In the genomic region with DNA sequence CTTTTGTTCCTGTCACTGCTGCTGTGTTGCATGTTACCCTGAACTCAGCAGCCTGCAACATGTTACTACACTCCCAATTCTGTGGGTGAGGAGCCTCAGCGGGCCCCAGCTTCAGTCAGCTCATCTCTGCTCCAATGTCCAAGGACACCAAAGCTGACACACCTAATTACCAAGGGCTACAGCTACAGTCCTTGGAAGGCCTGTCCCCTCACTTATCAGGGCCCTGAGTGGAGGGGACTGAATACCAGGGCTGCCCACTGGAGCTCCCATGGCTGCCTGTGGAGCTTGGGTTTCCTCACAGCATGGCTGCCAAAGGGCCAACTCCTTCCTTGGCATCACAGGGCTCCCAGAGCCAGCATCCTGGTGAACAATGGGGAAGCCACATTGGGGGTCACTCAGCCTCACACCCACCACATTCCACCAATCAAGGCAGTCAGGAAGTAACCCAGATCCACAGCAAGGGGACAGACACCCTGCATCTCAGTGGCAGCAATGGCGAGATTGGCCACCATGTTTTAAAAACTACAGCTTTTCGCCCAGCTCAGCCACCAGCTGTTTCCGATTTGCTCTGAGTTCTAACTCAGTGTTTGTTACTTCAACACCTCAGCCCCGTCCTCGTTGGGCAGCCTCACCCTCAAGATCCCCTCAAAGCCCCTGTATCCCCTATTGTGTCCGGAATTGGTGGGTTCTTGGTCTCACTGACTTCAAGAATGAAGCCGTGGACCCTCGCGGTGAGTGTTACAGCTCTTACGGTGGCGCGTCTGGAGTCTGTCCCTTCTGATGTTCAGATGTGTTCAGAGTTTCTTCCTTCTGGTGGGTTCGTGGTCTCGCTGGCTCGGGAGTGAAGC, we compare ENCODE assay signal across 1 cellular context.
TF ChIP-seq lines count a peak whose summit lies in the region.

No MANE protein-coding gene starts in this region.

TF ChIP-seq in GM23338, 12 proteins besides CTCF, POLR2A, EP300 and RAD21 (continued from another document):
- TF ChIP-seq, protein P1, sequence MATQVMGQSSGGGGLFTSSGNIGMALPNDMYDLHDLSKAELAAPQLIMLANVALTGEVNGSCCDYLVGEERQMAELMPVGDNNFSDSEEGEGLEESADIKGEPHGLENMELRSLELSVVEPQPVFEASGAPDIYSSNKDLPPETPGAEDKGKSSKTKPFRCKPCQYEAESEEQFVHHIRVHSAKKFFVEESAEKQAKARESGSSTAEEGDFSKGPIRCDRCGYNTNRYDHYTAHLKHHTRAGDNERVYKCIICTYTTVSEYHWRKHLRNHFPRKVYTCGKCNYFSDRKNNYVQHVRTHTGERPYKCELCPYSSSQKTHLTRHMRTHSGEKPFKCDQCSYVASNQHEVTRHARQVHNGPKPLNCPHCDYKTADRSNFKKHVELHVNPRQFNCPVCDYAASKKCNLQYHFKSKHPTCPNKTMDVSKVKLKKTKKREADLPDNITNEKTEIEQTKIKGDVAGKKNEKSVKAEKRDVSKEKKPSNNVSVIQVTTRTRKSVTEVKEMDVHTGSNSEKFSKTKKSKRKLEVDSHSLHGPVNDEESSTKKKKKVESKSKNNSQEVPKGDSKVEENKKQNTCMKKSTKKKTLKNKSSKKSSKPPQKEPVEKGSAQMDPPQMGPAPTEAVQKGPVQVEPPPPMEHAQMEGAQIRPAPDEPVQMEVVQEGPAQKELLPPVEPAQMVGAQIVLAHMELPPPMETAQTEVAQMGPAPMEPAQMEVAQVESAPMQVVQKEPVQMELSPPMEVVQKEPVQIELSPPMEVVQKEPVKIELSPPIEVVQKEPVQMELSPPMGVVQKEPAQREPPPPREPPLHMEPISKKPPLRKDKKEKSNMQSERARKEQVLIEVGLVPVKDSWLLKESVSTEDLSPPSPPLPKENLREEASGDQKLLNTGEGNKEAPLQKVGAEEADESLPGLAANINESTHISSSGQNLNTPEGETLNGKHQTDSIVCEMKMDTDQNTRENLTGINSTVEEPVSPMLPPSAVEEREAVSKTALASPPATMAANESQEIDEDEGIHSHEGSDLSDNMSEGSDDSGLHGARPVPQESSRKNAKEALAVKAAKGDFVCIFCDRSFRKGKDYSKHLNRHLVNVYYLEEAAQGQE (IDR thresholded peaks at IDR 0.05; ENCODE audit: unreplicated experiment), result no peak
- TF ChIP-seq EZH2phosphoT487 (IDR thresholded peaks at IDR 0.05; ENCODE audit: unreplicated experiment), result no peak
- no peak for TF ChIP-seq NANOG (IDR thresholded peaks at IDR 0.05; ENCODE audit: borderline replicate concordance)
- TF ChIP-seq POLR2AphosphoS5 (IDR thresholded peaks at IDR 0.05; ENCODE audit: low read depth), result no peak
- no peak for TF ChIP-seq ZNF114 (CRISPR knock-in tag; IDR thresholded peaks at IDR 0.05)
- TF ChIP-seq ZNF331 (CRISPR knock-in tag; IDR thresholded peaks at IDR 0.05; ENCODE audit: low read depth), result no peak
- TF ChIP-seq JUNB (IDR thresholded peaks at IDR 0.05; ENCODE audit: unreplicated experiment), result no peak
- no peak for TF ChIP-seq EZH2 (IDR thresholded peaks at IDR 0.05; ENCODE audit: low read depth, unreplicated experiment)
